In the genomic region with DNA sequence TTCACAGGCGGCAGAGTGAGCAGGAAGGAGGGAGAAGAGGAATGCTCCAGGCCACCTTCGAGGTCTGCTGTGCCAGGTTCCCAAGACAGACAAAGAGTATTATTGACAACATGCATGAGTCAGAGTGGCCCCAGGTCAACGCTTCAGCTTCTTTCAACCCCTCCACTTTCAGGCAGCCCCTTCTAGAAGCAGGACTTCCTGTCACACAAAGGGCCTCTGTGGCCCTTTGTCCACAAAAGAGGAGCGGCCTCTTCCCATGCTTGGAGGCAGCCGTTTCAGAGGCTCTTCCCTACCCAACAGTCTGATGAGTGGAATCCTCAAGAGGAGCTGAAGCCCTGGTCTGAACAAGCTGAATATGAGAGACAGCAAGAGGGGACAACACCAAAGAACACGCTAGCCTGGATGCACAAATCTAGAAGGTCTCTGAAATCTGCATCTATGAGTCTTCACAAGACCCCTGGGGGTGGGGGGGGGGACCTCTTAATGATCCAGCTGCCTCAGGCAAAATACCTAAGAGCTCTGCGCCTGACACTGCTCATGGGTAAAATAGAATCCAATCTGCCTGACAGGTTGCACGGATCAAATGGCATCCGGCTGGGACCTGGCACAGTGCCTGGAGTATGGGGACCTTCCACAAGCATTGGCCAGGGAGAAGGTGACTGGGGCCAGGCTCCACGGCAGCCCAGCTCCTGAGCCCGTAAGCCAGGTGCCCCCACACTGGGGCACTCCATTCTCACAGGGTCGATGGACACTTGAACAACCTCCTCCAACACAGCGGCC, we compare ENCODE assay signal across 9 cellular contexts.
DNase-seq lines count a peak whose midpoint lies in the region; ATAC-seq and TF ChIP-seq lines count a peak whose summit lies in the region.
"Had no signal": no experiment of that assay in that cellular context is flagged by ENCODE, and none has a peak within 500 bp of the region (broad histone marks: within the 10 kb centered on the region; RNA-seq: fewer than 3 reads in every experiment).

No MANE protein-coding gene starts in this region.

- H3K27ac Mint-ChIP-seq in natural killer cell: peak overlapping the region; percentile 52 to 56

- no peaks in the 10 kb centered on the region for H3K9me3 Mint-ChIP-seq in natural killer cell
- H3K9me3 Mint-ChIP-seq: activated naive CD8-positive, alpha-beta T cell treated with anti-CD3 and anti-CD28 coated beads, Interleukin-2, amount 10 ng/mL, durations not matched to agents 7 days and 5 days had no signal

- H3K4me1 Mint-ChIP-seq in natural killer cell: peaks cover 47 to 60% of the 10 kb centered on the region in 2 donors

- TF ChIP-seq CTCF in natural killer cell (IDR thresholded peaks at IDR 0.05): no peak

- H3K4me3 Mint-ChIP-seq in natural killer cell: peak overlapping the region; percentile 72

- H3K27me3 Mint-ChIP-seq in natural killer cell (ENCODE audit: low read depth in 2 of 2): no peaks in the 10 kb centered on the region
- H3K27me3 Mint-ChIP-seq: activated naive CD8-positive, alpha-beta T cell treated with anti-CD3 and anti-CD28 coated beads, Interleukin-2, amount 10 ng/mL, durations not matched to agents 7 days and 5 days had no signal

- peaks cover 5% of the 10 kb centered on the region for H3K36me3 Mint-ChIP-seq in natural killer cell

- ATAC-seq in natural killer cell (peak in 1 of 3 donors; percentile 26), GM19463 (IDR thresholded peaks at IDR 0.05; ENCODE audit: unreplicated experiment) (no peak), HG03095 (IDR thresholded peaks at IDR 0.05; ENCODE audit: unreplicated experiment) (no peak), GM21515 (IDR thresholded peaks at IDR 0.05; ENCODE audit: unreplicated experiment) (no peak)

- intact Hi-C loops in natural killer cell (cut with micrococcal nuclease): no loop called here

- DNase-seq in DMS 273 (lab: John Stamatoyannopoulos, UW; ENCODE audit: unreplicated experiment): peak; percentile 81
- DNase-seq in NCI-H2107 (lab: John Stamatoyannopoulos, UW): peak; percentile 77
- peak; percentile 68 for DNase-seq in dermis blood vessel endothelial cell
- no peak for DNase-seq in natural killer cell
- no peak for DNase-seq in SIG-M5 treated with dmso at 0.1 percent for 504 hours (lab: John Stamatoyannopoulos, UW; ENCODE audit: unreplicated experiment)
- DNase-seq: activated naive CD8-positive, alpha-beta T cell treated with anti-CD3 and anti-CD28 coated beads, Interleukin-2, amount 10 ng/mL, durations not matched to agents 7 days and 5 days had no signal

Comparison
In these comparisons a context has a peak if more than half of its experiments do, and no peak if none do; other contexts are left out.
1. DNase-seq: peak in DMS 273 (single experiment), NCI-H2107 (single experiment) and dermis blood vessel endothelial cell (single experiment); none in natural killer cell (single experiment) and SIG-M5 treated with dmso at 0.1 percent for 504 hours (single experiment).